In the genomic region with DNA sequence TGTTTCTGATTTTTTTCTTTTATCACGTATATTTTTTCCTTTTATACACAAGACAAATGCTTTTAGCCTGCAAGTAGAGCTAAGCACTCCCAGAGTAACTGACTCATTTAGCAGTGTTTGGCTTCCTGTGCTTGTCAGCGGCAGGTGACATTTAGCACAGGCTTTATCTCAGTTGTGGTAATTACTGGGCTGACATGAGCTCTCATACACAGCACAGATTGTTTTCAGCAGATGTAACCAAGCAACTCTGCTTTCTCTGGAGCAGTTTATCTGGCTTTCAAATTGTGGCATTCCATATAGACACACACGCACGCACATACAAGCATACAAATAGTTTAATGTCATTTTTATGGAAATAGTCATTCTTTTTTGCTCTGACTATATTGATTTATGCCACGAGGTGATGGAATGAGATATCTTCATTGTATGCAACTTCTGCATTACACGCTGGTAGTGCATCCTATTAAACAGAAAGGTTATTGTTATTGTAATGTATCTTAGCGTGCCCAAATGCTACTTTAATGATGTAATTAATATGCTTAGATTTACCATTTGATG, we compare ENCODE assay signal across 9 cellular contexts.
DNase-seq lines count a peak whose midpoint lies in the region; ATAC-seq and TF ChIP-seq lines count a peak whose summit lies in the region.
"Had no signal": no experiment of that assay in that cellular context is flagged by ENCODE, and none has a peak within 500 bp of the region (broad histone marks: within the 10 kb centered on the region; RNA-seq: fewer than 3 reads in every experiment).

No MANE protein-coding gene starts in this region.

- no peaks in the 10 kb centered on the region for H3K9me3 ChIP-seq in RWPE2 (ENCODE audit: severe bottlenecking)
- H3K9me3 ChIP-seq in heart right ventricle, result no peaks in the 10 kb centered on the region
- no peaks in the 10 kb centered on the region for H3K9me3 ChIP-seq in esophagus muscularis mucosa

- ATAC-seq in Right ventricle myocardium inferior (peak; percentile 97), RWPE2 (ENCODE audit: low read depth) (0 out of 3 replicates have a peak, but pooled peaks have one; percentile 36), heart right ventricle (peak; percentile 96 to 100 (median 98)), GM18867 (IDR thresholded peaks at IDR 0.05; ENCODE audit: unreplicated experiment) (no peak), HG03039 (IDR thresholded peaks at IDR 0.05; ENCODE audit: unreplicated experiment) (no peak)

- no peak for TF ChIP-seq POLR2A in esophagus muscularis mucosa (IDR thresholded peaks at IDR 0.05; ENCODE audit: low read depth)

- TF ChIP-seq EP300 in esophagus muscularis mucosa (IDR thresholded peaks at IDR 0.05), result no peak

- no peaks in the 10 kb centered on the region for H3K4me1 ChIP-seq in RWPE2 (ENCODE audit: insufficient read depth, poor library complexity, severe bottlenecking)
- peaks cover 0 to 22% (median 0%) of the 10 kb centered on the region in 9 donors for H3K4me1 ChIP-seq in heart right ventricle
- H3K4me1 ChIP-seq in esophagus muscularis mucosa, result peaks cover 0 to 13% (median 11%) of the 10 kb centered on the region in 4 donors

- DNase-seq in Right ventricle myocardium inferior (ENCODE audit: missing footprints) (no peak), cardiac septum (ENCODE audit: low spot score) (no peak), RWPE2 (ENCODE audit: low spot score) (no peak), heart right ventricle (peak in 1 of 2 donors; percentile 57), esophagus muscularis mucosa (ENCODE audit: extremely low spot score) (no peak), medulla oblongata (ENCODE audit: extremely low spot score) (no peak)
- DNase-seq: naive B cell had no signal

- TF ChIP-seq CTCF in RWPE2 (IDR thresholded peaks at IDR 0.05; ENCODE audit: poor library complexity, severe bottlenecking) (no peak), heart right ventricle (IDR thresholded peaks at IDR 0.05) (no peak), esophagus muscularis mucosa (IDR thresholded peaks at IDR 0.05) (no peak)

- WGBS in heart right ventricle, 2 donors, result 29 to 34% methylated on average over 7 of the region's 7 CpGs
- WGBS in esophagus muscularis mucosa, result 32% methylated on average over 7 of the region's 7 CpGs

- no peak overlapping the region for H3K4me3 ChIP-seq in RWPE2 (ENCODE audit: severe bottlenecking)
- H3K4me3 ChIP-seq in heart right ventricle, result no peak overlapping the region
- H3K4me3 ChIP-seq in esophagus muscularis mucosa, result no peak overlapping the region

- H3K27me3 ChIP-seq in RWPE2 (ENCODE audit: insufficient read depth, poor library complexity, severe bottlenecking) (no peaks in the 10 kb centered on the region), heart right ventricle (no peaks in the 10 kb centered on the region), esophagus muscularis mucosa (no peaks in the 10 kb centered on the region)

- intact Hi-C loops in Right ventricle myocardium inferior (cut with DNase I) (loop anchor here (5.0 kb wide), 1 partner anchor 42 kb away; no protein-coding TSS in a partner anchor), cardiac septum (cut with DNase I) (loop anchor here (5.0 kb wide), 1 partner anchor 42 kb away; no protein-coding TSS in a partner anchor), heart right ventricle (cut with DNase I) (no loop called here), esophagus muscularis mucosa (cut with DNase I) (no loop called here)

- H3K27ac ChIP-seq in RWPE2 (ENCODE audit: poor library complexity, severe bottlenecking) (no peak overlapping the region), heart right ventricle (peak overlapping the region; percentile 53 to 88 (median 81)), esophagus muscularis mucosa (replicated peaks in 1 of 4) (no peak overlapping the region)

- H3K36me3 ChIP-seq in RWPE2 (ENCODE audit: low read depth) (no peaks in the 10 kb centered on the region), heart right ventricle (no peaks in the 10 kb centered on the region), esophagus muscularis mucosa (no peaks in the 10 kb centered on the region)

Comparison
In these comparisons a context has a peak if more than half of its experiments do, and no peak if none do; other contexts are left out.
1. intact Hi-C loops: an anchor here in Right ventricle myocardium inferior (5.0 kb wide) and cardiac septum (5.0 kb wide); none called in heart right ventricle and esophagus muscularis mucosa.
2. ATAC-seq: peak in Right ventricle myocardium inferior (single experiment), RWPE2 (single experiment) and heart right ventricle (8 of 8); none in GM18867 (single experiment) and HG03039 (single experiment).
3. H3K27ac ChIP-seq: peak in heart right ventricle (10 of 10); none in RWPE2 (single experiment) and esophagus muscularis mucosa (0 of 4).